Comparison of ENCODE assay signal across 1 cellular context in the genomic region with DNA sequence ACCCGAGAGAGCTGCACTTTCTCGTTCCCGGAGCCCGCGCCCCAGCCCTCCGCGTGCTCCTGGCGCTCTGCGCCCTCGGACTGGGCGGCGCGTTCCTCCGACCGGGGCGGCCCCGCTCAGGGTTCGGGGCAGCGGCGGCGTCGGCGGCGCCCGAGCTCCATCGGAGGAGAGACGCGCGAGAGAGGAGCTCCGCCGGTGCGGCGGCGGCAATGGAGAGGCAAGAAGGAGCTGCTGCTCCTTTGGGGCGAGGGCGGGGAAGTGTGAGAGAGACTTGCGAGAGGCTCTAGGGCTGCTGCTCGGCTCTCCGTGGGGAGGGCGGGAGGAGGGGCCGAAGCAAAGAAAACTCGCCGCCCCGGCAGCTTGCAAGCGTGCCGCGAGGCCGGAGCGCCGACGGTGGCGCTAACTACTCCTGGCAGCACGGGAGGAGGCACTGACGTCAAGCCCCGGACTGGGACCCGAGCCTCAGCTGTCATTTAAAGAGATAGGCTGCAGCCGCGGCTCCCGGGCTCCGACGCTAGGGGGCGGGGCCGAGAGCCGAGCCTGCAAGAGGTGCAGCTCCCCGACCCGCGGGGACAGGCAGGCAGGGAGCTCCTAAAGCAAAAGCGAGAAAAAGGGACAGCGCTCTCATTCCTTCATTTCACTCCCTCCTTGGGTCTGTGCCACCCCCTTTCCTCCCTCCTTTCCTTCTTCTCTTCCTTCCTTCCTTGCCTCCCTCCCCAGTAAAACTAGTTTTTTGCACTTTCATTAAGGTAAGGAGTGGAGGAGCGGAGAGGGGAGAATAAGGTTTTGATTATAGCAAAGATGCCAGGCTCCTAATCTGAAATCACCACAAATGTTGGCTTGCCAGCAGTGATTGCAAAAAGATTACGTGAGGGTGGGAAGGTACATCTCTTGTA.
TF ChIP-seq lines count a peak whose summit lies in the region.

A gene (minus strand): TSS at position 262 of the 896 bp plus-strand sequence.

TF ChIP-seq in HEK293, 187 proteins besides CTCF, POLR2A, EP300 and RAD21 (continued from another document):
- TF ChIP-seq, protein P1, sequence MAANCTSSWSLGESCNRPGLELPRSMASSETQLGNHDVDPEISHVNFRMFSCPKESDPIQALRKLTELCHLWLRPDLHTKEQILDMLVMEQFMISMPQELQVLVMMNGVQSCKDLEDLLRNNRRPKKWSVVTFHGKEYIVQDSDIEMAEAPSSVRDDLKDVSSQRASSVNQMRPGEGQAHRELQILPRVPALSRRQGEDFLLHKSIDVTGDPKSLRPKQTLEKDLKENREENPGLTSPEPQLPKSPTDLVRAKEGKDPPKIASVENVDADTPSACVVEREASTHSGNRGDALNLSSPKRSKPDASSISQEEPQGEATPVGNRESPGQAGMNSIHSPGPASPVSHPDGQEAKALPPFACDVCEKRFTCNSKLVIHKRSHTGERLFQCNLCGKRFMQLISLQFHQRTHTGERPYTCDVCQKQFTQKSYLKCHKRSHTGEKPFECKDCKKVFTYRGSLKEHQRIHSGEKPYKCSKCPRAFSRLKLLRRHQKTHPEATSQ (tag by site-specific recombination; IDR thresholded peaks at IDR 0.05): no peak
- TF ChIP-seq, protein P2, sequence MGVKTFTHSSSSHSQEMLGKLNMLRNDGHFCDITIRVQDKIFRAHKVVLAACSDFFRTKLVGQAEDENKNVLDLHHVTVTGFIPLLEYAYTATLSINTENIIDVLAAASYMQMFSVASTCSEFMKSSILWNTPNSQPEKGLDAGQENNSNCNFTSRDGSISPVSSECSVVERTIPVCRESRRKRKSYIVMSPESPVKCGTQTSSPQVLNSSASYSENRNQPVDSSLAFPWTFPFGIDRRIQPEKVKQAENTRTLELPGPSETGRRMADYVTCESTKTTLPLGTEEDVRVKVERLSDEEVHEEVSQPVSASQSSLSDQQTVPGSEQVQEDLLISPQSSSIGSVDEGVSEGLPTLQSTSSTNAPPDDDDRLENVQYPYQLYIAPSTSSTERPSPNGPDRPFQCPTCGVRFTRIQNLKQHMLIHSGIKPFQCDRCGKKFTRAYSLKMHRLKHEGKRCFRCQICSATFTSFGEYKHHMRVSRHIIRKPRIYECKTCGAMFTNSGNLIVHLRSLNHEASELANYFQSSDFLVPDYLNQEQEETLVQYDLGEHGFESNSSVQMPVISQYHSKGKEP (tag by site-specific recombination; IDR thresholded peaks at IDR 0.05): peak; percentile 43; the same call in 1 of the 2 replicates
- TF ChIP-seq, protein P3, sequence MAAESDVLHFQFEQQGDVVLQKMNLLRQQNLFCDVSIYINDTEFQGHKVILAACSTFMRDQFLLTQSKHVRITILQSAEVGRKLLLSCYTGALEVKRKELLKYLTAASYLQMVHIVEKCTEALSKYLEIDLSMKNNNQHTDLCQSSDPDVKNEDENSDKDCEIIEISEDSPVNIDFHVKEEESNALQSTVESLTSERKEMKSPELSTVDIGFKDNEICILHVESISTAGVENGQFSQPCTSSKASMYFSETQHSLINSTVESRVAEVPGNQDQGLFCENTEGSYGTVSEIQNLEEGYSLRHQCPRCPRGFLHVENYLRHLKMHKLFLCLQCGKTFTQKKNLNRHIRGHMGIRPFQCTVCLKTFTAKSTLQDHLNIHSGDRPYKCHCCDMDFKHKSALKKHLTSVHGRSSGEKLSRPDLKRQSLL (tag by site-specific recombination; IDR thresholded peaks at IDR 0.05): 0 out of 2 replicates have a peak, but pooled peaks have one; percentile 14
- no peak for TF ChIP-seq ZNF610 (tag by site-specific recombination; IDR thresholded peaks at IDR 0.05; ENCODE audit: borderline replicate concordance)
- peak; percentile 24; the same call in 1 of the 2 replicates for TF ChIP-seq ZNF501 (tag by site-specific recombination; IDR thresholded peaks at IDR 0.05)
- no peak for TF ChIP-seq ZNF514 (tag by site-specific recombination; IDR thresholded peaks at IDR 0.05)
- TF ChIP-seq ZNF792 (tag by site-specific recombination; IDR thresholded peaks at IDR 0.05): no peak
- no peak for TF ChIP-seq ZNF274 (IDR thresholded peaks at IDR 0.05; ENCODE audit: low read length)
- no peak for TF ChIP-seq ZNF274 (tag by site-specific recombination; IDR thresholded peaks at IDR 0.05; ENCODE audit: borderline replicate concordance)
- TF ChIP-seq ZSCAN30 (tag by site-specific recombination; IDR thresholded peaks at IDR 0.05): 0 out of 2 replicates have a peak, but pooled peaks have one; percentile 54
- TF ChIP-seq, protein P4, sequence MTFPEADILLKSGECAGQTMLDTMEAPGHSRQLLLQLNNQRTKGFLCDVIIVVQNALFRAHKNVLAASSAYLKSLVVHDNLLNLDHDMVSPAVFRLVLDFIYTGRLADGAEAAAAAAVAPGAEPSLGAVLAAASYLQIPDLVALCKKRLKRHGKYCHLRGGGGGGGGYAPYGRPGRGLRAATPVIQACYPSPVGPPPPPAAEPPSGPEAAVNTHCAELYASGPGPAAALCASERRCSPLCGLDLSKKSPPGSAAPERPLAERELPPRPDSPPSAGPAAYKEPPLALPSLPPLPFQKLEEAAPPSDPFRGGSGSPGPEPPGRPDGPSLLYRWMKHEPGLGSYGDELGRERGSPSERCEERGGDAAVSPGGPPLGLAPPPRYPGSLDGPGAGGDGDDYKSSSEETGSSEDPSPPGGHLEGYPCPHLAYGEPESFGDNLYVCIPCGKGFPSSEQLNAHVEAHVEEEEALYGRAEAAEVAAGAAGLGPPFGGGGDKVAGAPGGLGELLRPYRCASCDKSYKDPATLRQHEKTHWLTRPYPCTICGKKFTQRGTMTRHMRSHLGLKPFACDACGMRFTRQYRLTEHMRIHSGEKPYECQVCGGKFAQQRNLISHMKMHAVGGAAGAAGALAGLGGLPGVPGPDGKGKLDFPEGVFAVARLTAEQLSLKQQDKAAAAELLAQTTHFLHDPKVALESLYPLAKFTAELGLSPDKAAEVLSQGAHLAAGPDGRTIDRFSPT (tag by site-specific recombination; IDR thresholded peaks at IDR 0.05): no peak
